In genomic region chr7:99767662-99768061, GRCh38 we compare ENCODE assay signal across 16 cellular contexts. TPM values are rescaled to one million over a fixed set of nuclear protein-coding genes. Genes with fewer than 3 reads are reported as not detected.
DNase-seq lines count a peak whose midpoint lies in the region; ATAC-seq and TF ChIP-seq lines count a peak whose summit lies in the region.
"Had no signal": no experiment of that assay in that cellular context is flagged by ENCODE, and none has a peak within 500 bp of the region (broad histone marks: within the 10 kb centered on the region; RNA-seq: fewer than 3 reads in every experiment).

No MANE protein-coding gene starts in this region.

- H2AFZ ChIP-seq in smooth muscle cell (ENCODE audit: low read depth) = no peak overlapping the region

- no peaks in the 10 kb centered on the region for H3F3A ChIP-seq in smooth muscle cell (ENCODE audit: low read depth)

- H3K4me1 ChIP-seq in A673 (ENCODE audit: insufficient read depth, low read length, poor library complexity, severe bottlenecking) = no peaks in the 10 kb centered on the region
- no peaks in the 10 kb centered on the region for H3K4me1 ChIP-seq in smooth muscle cell (ENCODE audit: low read depth)

- no peak overlapping the region for H3K27ac ChIP-seq in A673 (ENCODE audit: low read depth, low read length, poor library complexity, severe bottlenecking)
- no peak overlapping the region for H3K27ac ChIP-seq in smooth muscle cell (ENCODE audit: low read depth)

- TF ChIP-seq CTCF in GM12865 (IDR thresholded peaks at IDR 0.05; ENCODE audit: insufficient read depth, low read depth, low read length, missing control alignments) = no peak
- no peak for TF ChIP-seq CTCF in A673 (conservative IDR thresholded peaks at IDR 0.05; ENCODE audit: low read depth, low read length)
- no peak for TF ChIP-seq CTCF in smooth muscle cell (IDR thresholded peaks at IDR 0.05; ENCODE audit: borderline replicate concordance, insufficient read depth, poor library complexity, severe bottlenecking)

- intact Hi-C loops in A673 (cut with micrococcal nuclease; ENCODE audit: unreplicated experiment) = no loop called here

- H3K9me3 ChIP-seq in A673 (ENCODE audit: low read depth, low read length, poor library complexity, severe bottlenecking) (no peaks in the 10 kb centered on the region), smooth muscle cell (replicated peaks; ENCODE audit: low read depth) (no peaks in the 10 kb centered on the region)

- H3K4me2 ChIP-seq in smooth muscle cell = no peak overlapping the region

- CTCF ChIA-PET in A673 (lab: Charles Lee) = no interaction called here

- no peak overlapping the region for H3K9ac ChIP-seq in smooth muscle cell (ENCODE audit: low read depth)

- WGBS in smooth muscle cell (ENCODE audit: low lambda C conversion rate) = 69% methylated on average over 1 of the region's 1 CpG

- peak; percentile 83 for ATAC-seq in GM19395 (IDR thresholded peaks at IDR 0.05; ENCODE audit: unreplicated experiment)
- peak; percentile 79 for ATAC-seq in HG02798 (IDR thresholded peaks at IDR 0.05; ENCODE audit: poor library complexity, unreplicated experiment)
- peak; percentile 76 for ATAC-seq in HG03558 (IDR thresholded peaks at IDR 0.05; ENCODE audit: extremely low read depth, unreplicated experiment)
- ATAC-seq: naive thymus-derived CD8-positive, alpha-beta T cell had no signal

- H3K27me3 ChIP-seq in A673 (replicated peaks; ENCODE audit: insufficient read depth, low read depth, low read length, poor library complexity) (peaks cover 29% of the 10 kb centered on the region), smooth muscle cell (ENCODE audit: low read depth) (peaks cover 7% of the 10 kb centered on the region)

- BruUV-seq in A673 (replicated peaks; lab: Mats Ljungman, UMichigan) = no TSS peak

- DNase-seq in GM12865 (ENCODE audit: low read depth) = peak; percentile 71
- DNase-seq in A673 (ENCODE audit: low spot score) = no peak
- DNase-seq in smooth muscle cell (lab: John Stamatoyannopoulos, UW; ENCODE audit: unreplicated experiment) = no peak
- DNase-seq in T-helper 9 cell = no peak
- DNase-seq in UCSD-AML1 (lab: John Stamatoyannopoulos, UW; ENCODE audit: unreplicated experiment) = no peak
- DNase-seq: activated CD4-positive, alpha-beta T cell treated with anti-CD3 and anti-CD28 coated beads, Interleukin-2, amount 10 ng/mL, durations not matched to agents 24 days and 14 days; HFFc6; naive thymus-derived CD8-positive, alpha-beta T cell; NCI-H524 had no signal

- POLR2A ChIA-PET in A673 (lab: Charles Lee; ENCODE audit: low non-redundant PET) = no interaction called here

- H4K20me1 ChIP-seq in smooth muscle cell (ENCODE audit: low read depth) = no peaks in the 10 kb centered on the region

- H3K4me3 ChIP-seq in GM12865 (ENCODE audit: low read depth, low read length) (no peak overlapping the region), A673 (ENCODE audit: low read depth, low read length, poor library complexity, severe bottlenecking) (no peak overlapping the region), smooth muscle cell (no peak overlapping the region)

- no peaks in the 10 kb centered on the region for H3K79me2 ChIP-seq in smooth muscle cell (ENCODE audit: low read depth)

- H3K36me3 ChIP-seq in A673 (ENCODE audit: insufficient read depth, low read length, poor library complexity, severe bottlenecking) = no peaks in the 10 kb centered on the region
- no peaks in the 10 kb centered on the region for H3K36me3 ChIP-seq in smooth muscle cell (ENCODE audit: low read depth)

RNA-seq across cellular contexts. Expression of gene CYP3A4, which starts 16.3 kb away (rescaled TPM):
- total RNA-seq in A673 (2021) (not detected in 2 replicates), smooth muscle cell (not detected in 2 replicates)
- polyA plus RNA-seq in smooth muscle cell = not detected in 2 replicates
- total RNA-seq: activated CD4-positive, alpha-beta T cell treated with anti-CD3 and anti-CD28 coated beads, Interleukin-2, amount 10 ng/mL, durations not matched to agents 24 days and 14 days; cerebellum; HFFc6; LHCN-M2; naive thymus-derived CD8-positive, alpha-beta T cell; skeletal muscle tissue had no signal
- polyA plus RNA-seq: fibroblast of lung had no signal

RNA-seq across cellular contexts. Expression of gene CYP3A7, which starts 32.7 kb away (rescaled TPM):
- total RNA-seq in A673 (2021) = not detected in 2 replicates
- 0.99 TPM in 1 of 2 replicates, not detected in the other for total RNA-seq in smooth muscle cell
- 0.18 TPM in 2 replicates for polyA plus RNA-seq in smooth muscle cell
- total RNA-seq: activated CD4-positive, alpha-beta T cell treated with anti-CD3 and anti-CD28 coated beads, Interleukin-2, amount 10 ng/mL, durations not matched to agents 24 days and 14 days; LHCN-M2; naive thymus-derived CD8-positive, alpha-beta T cell had no signal
- polyA plus RNA-seq: naive thymus-derived CD8-positive, alpha-beta T cell had no signal
